Comparison of ENCODE assay signal across 1 cellular context in the genomic region with DNA sequence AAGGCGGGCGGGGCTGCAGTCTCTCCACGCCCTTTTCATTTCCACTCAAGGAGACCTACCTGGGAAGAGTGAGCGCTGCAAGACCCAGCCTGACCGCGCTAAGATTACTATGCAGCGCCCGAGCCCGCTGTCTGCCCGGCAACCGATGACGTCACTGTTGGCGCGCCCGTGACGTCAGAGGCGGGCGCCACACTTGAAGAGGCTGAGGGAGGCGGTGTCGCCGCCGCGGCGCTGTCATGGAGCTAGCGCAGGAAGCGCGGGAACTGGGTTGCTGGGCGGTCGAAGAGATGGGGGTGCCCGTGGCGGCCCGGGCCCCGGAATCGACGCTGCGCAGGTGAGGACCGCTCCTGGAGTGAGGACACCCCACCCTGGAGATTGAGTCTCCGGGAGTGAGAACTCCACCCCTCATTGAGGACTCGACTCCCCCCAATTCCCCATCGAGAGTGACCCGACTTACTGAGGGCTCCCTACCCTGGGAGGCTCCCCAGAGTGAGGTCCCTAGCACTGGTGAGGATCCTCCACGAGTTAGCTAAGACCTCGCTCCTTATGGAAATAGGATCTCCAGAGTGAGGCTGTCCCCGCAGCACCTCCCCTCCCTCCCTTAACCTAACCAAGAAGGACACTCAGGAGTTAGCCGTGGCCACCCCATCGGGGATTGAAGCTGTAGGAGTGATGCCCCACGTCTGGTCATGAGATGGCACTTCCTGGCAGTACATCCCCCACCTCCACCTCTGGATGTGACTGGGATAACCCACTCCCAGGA.
TF ChIP-seq lines count a peak whose summit lies in the region.

Gene HAUS5 (plus strand): TSS at position 177 of the 763 bp plus-strand sequence. CDS start 60 bp downstream, at position 237.

TF ChIP-seq in HepG2, 621 proteins besides CTCF, POLR2A, EP300 and RAD21 (continued from another document):
- no peak for TF ChIP-seq HNF1A (IDR thresholded peaks at IDR 0.05; ENCODE audit: low read depth)
- no peak for TF ChIP-seq HNF1A (CRISPR knock-in tag; IDR thresholded peaks at IDR 0.05; ENCODE audit: borderline replicate concordance)
- TF ChIP-seq XBP1 (CRISPR knock-in tag; IDR thresholded peaks at IDR 0.05) = 0 out of 2 replicates have a peak, but pooled peaks have one; percentile 53
- peak; percentile 65; the same call in 1 of the 2 replicates for TF ChIP-seq ZNF607 (CRISPR knock-in tag; IDR thresholded peaks at IDR 0.05; ENCODE audit: borderline replicate concordance)
- no peak for TF ChIP-seq ZNF615 (CRISPR knock-in tag; IDR thresholded peaks at IDR 0.05; ENCODE audit: borderline replicate concordance)
- no peak; the same call in 1 of the 2 replicates for TF ChIP-seq CAMTA2 (CRISPR knock-in tag; IDR thresholded peaks at IDR 0.05; ENCODE audit: borderline replicate concordance)
- TF ChIP-seq ZNF746 (CRISPR knock-in tag; IDR thresholded peaks at IDR 0.05) = no peak
- no peak for TF ChIP-seq ZNF775 (CRISPR knock-in tag; IDR thresholded peaks at IDR 0.05; ENCODE audit: borderline replicate concordance)
- TF ChIP-seq GPN1 (CRISPR knock-in tag; IDR thresholded peaks at IDR 0.05; ENCODE audit: borderline replicate concordance) = no peak
- TF ChIP-seq ZNF354B (CRISPR knock-in tag; IDR thresholded peaks at IDR 0.05) = no peak
- peak; percentile 99 for TF ChIP-seq ATF2 (CRISPR knock-in tag; IDR thresholded peaks at IDR 0.05)
- TF ChIP-seq, protein P1, sequence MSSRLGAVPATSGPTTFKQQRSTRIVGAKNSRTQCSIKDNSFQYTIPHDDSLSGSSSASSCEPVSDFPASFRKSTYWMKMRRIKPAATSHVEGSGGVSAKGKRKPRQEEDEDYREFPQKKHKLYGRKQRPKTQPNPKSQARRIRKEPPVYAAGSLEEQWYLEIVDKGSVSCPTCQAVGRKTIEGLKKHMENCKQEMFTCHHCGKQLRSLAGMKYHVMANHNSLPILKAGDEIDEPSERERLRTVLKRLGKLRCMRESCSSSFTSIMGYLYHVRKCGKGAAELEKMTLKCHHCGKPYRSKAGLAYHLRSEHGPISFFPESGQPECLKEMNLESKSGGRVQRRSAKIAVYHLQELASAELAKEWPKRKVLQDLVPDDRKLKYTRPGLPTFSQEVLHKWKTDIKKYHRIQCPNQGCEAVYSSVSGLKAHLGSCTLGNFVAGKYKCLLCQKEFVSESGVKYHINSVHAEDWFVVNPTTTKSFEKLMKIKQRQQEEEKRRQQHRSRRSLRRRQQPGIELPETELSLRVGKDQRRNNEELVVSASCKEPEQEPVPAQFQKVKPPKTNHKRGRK (CRISPR knock-in tag; IDR thresholded peaks at IDR 0.05) = 0 out of 2 replicates have a peak, but pooled peaks have one; percentile 8
- TF ChIP-seq ZNF747 (CRISPR knock-in tag; IDR thresholded peaks at IDR 0.05; ENCODE audit: borderline replicate concordance) = no peak
- peak; percentile 81; the same call in 1 of the 2 replicates for TF ChIP-seq MIER3 (CRISPR knock-in tag; IDR thresholded peaks at IDR 0.05; ENCODE audit: borderline replicate concordance)
- no peak for TF ChIP-seq RAD51 (IDR thresholded peaks at IDR 0.05; ENCODE audit: borderline replicate concordance)
- no peak for TF ChIP-seq ZNF75D (CRISPR knock-in tag; IDR thresholded peaks at IDR 0.05; ENCODE audit: borderline replicate concordance)
- TF ChIP-seq ZNF350 (CRISPR knock-in tag; IDR thresholded peaks at IDR 0.05; ENCODE audit: borderline replicate concordance, low read depth) = peak; percentile 58; the same call in 1 of the 2 replicates
- TF ChIP-seq SMAD3 (CRISPR knock-in tag; IDR thresholded peaks at IDR 0.05) = 0 out of 2 replicates have a peak, but pooled peaks have one; percentile 30
- TF ChIP-seq NFIB (CRISPR knock-in tag; IDR thresholded peaks at IDR 0.05; ENCODE audit: borderline replicate concordance) = no peak
- TF ChIP-seq ZBTB3 (CRISPR knock-in tag; IDR thresholded peaks at IDR 0.05; ENCODE audit: borderline replicate concordance, low read depth) = 0 out of 2 replicates have a peak, but pooled peaks have one; percentile 23
- 0 out of 2 replicates have a peak, but pooled peaks have one; percentile 19 for TF ChIP-seq ZNF609 (CRISPR knock-in tag; IDR thresholded peaks at IDR 0.05; ENCODE audit: borderline replicate concordance)
- TF ChIP-seq, protein P2, sequence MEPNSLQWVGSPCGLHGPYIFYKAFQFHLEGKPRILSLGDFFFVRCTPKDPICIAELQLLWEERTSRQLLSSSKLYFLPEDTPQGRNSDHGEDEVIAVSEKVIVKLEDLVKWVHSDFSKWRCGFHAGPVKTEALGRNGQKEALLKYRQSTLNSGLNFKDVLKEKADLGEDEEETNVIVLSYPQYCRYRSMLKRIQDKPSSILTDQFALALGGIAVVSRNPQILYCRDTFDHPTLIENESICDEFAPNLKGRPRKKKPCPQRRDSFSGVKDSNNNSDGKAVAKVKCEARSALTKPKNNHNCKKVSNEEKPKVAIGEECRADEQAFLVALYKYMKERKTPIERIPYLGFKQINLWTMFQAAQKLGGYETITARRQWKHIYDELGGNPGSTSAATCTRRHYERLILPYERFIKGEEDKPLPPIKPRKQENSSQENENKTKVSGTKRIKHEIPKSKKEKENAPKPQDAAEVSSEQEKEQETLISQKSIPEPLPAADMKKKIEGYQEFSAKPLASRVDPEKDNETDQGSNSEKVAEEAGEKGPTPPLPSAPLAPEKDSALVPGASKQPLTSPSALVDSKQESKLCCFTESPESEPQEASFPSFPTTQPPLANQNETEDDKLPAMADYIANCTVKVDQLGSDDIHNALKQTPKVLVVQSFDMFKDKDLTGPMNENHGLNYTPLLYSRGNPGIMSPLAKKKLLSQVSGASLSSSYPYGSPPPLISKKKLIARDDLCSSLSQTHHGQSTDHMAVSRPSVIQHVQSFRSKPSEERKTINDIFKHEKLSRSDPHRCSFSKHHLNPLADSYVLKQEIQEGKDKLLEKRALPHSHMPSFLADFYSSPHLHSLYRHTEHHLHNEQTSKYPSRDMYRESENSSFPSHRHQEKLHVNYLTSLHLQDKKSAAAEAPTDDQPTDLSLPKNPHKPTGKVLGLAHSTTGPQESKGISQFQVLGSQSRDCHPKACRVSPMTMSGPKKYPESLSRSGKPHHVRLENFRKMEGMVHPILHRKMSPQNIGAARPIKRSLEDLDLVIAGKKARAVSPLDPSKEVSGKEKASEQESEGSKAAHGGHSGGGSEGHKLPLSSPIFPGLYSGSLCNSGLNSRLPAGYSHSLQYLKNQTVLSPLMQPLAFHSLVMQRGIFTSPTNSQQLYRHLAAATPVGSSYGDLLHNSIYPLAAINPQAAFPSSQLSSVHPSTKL (CRISPR knock-in tag; IDR thresholded peaks at IDR 0.05) = peak; percentile 60
- TF ChIP-seq DBP (CRISPR knock-in tag; IDR thresholded peaks at IDR 0.05; ENCODE audit: not compliant biosample characterization) = no peak
- TF ChIP-seq CREB1 (IDR thresholded peaks at IDR 0.05) = peak; percentile 100
- peak; percentile 100 for TF ChIP-seq CREB1 (CRISPR knock-in tag; IDR thresholded peaks at IDR 0.05)
- no peak; the same call in 1 of the 2 replicates for TF ChIP-seq PHF21A (CRISPR knock-in tag; IDR thresholded peaks at IDR 0.05)
- TF ChIP-seq SMYD3 (CRISPR knock-in tag; IDR thresholded peaks at IDR 0.05) = 0 out of 2 replicates have a peak, but pooled peaks have one; percentile 19
